15 cellular contexts compared by ENCODE assay signal in the genomic region with DNA sequence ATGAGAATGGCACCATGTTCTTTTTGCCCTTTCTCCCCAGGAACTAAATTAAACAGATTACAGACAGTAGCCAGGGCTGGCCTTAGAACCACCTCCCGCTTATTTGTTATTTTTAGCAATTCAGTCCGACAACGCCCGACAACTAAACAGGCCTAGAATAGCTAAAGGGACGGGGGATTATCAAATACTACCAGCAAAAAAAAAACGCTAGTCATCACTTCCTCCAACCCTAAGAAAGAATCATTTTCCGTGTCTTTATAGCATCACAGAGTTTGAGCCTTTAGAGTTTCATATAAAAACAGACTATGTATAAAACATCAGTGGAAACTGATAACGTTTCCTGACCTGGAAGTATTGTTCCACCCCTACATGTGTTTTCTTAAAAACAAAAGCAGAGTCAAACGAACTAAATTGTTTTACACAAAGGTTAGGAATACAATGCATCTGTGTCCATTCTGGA. TPM values are rescaled to one million over a fixed set of nuclear protein-coding genes. Genes with fewer than 3 reads are reported as not detected.
DNase-seq lines count a peak whose midpoint lies in the region; ATAC-seq, FAIRE-seq and TF ChIP-seq lines count a peak whose summit lies in the region.
"Had no signal": no experiment of that assay in that cellular context is flagged by ENCODE, and none has a peak within 500 bp of the region (broad histone marks: within the 10 kb centered on the region; RNA-seq: fewer than 3 reads in every experiment).

No MANE protein-coding gene starts in this region.

- in situ Hi-C loops in K562 (cut with MboI) = no loop called here
- in situ Hi-C loops in GM23248 (cut with MboI) = no loop called here

- H3K4me2 ChIP-seq in MM.1S (ENCODE audit: low read depth, low read length) (peak overlapping the region; percentile 57), K562 (ENCODE audit: insufficient read depth, low read length) (no peak overlapping the region; the same call in 1 of the 2 replicates), neural progenitor cell (peak overlapping the region; percentile 26), GM23248 (ENCODE audit: unreplicated experiment) (no peak overlapping the region)

- DNase-seq in SIG-M5 treated with dmso at 0.1 percent for 504 hours (lab: John Stamatoyannopoulos, UW; ENCODE audit: unreplicated experiment) (peak; percentile 68), SIG-M5 (lab: John Stamatoyannopoulos, UW) (no peak), MM.1S (peak; percentile 66), K562 (ENCODE audit: extremely low read depth in 1 of 4, low spot score in 3 of 4) (peak in 1 of 4 experiments; percentile 17), neural progenitor cell (ENCODE audit: low spot score) (no peak), esophagus squamous epithelium (lab: John Stamatoyannopoulos, UW) (no peak), sigmoid colon (no peak), GM23248 (no peak)
- DNase-seq: anterior cingulate cortex, Calu3, KBM-7, kidney glomerular epithelial cell, NCI-H2029 treated with DMSO at 0.1 percent for 48 hours had no signal

- CTCF ChIA-PET in K562 (lab: Yijun Ruan, JAX; ENCODE audit: low intra/inter-chr PET ratio) = no interaction called here

- H3K36me3 Mint-ChIP-seq in neural progenitor cell = peaks cover 3% of the 10 kb centered on the region

- H3K27ac ChIP-seq in MM.1S (ENCODE audit: low read length) (peak overlapping the region; percentile 75), K562 (ENCODE audit: extremely low read depth, low read depth, low read length) (peak overlapping the region; percentile 26; the same call in 1 of the 3 replicates), neural progenitor cell (peak overlapping the region; percentile 71), esophagus squamous epithelium (peak overlapping the region in 2 of 4 donors; percentile 29 to 35), sigmoid colon (peak overlapping the region in 1 of 4 donors; percentile 41), GM23248 (no peak overlapping the region)

- no peak for TF ChIP-seq RAD21 in K562 (CRISPR knock-in tag; conservative IDR thresholded peaks at IDR 0.05 in 1 of 2, IDR thresholded peaks at IDR 0.05 in 1 of 2)

- H3K27me3 ChIP-seq in MM.1S (replicated peaks; ENCODE audit: insufficient read depth, low read length) = no peaks in the 10 kb centered on the region
- H3K27me3 ChIP-seq in K562 (ENCODE audit: control insufficient read depth in 2 of 2, insufficient read depth in 2 of 2, low read length in 2 of 2) = no peaks in the 10 kb centered on the region
- no peaks in the 10 kb centered on the region for H3K27me3 ChIP-seq in neural progenitor cell
- no peaks in the 10 kb centered on the region for H3K27me3 ChIP-seq in esophagus squamous epithelium
- H3K27me3 ChIP-seq in sigmoid colon = no peaks in the 10 kb centered on the region
- no peaks in the 10 kb centered on the region for H3K27me3 ChIP-seq in GM23248 (replicated peaks; ENCODE audit: insufficient read depth)
- H3K27me3 ChIP-seq: gastroesophageal sphincter, tibial nerve had no signal

- BruUV-seq in K562 (replicated peaks; lab: Mats Ljungman, UMichigan) = no TSS peak

- H3K4me3 ChIP-seq in MM.1S (ENCODE audit: low read length) (peak overlapping the region; percentile 30; the same call in 1 of the 2 replicates), K562 (no peak overlapping the region), neural progenitor cell (no peak overlapping the region), esophagus squamous epithelium (no peak overlapping the region), sigmoid colon (no peak overlapping the region), GM23248 (no peak overlapping the region)
- H3K4me3 ChIP-seq: gastroesophageal sphincter, tibial nerve had no signal

- H3K9me2 ChIP-seq in MM.1S (replicated peaks; ENCODE audit: insufficient read depth, low read length) = no peaks in the 10 kb centered on the region
- no peaks in the 10 kb centered on the region for H3K9me2 ChIP-seq in GM23248 (ENCODE audit: insufficient read depth)

- peaks cover 2% of the 10 kb centered on the region for H3K27me3 Mint-ChIP-seq in neural progenitor cell (ENCODE audit: insufficient read depth, low read depth)

- intact Hi-C loops in K562 (cut with micrococcal nuclease) (no loop called here), esophagus squamous epithelium (cut with DNase I) (no loop called here), sigmoid colon (cut with DNase I) (no loop called here)

- no peak overlapping the region for H2AFZ ChIP-seq in MM.1S (ENCODE audit: low read length)
- H2AFZ ChIP-seq in K562 (ENCODE audit: low read depth, low read length) = no peak overlapping the region
- no peak overlapping the region for H2AFZ ChIP-seq in neural progenitor cell (replicated peaks)
- no peak overlapping the region for H2AFZ ChIP-seq in GM23248

- H3K9me3 Mint-ChIP-seq in neural progenitor cell = no peaks in the 10 kb centered on the region

- peaks cover 10% of the 10 kb centered on the region for H3K4me1 Mint-ChIP-seq in neural progenitor cell

- H3F3A ChIP-seq in MM.1S (ENCODE audit: insufficient read depth, low read length) (peaks cover 27% of the 10 kb centered on the region), neural progenitor cell (ENCODE audit: low read depth) (peaks cover 29% of the 10 kb centered on the region), GM23248 (ENCODE audit: insufficient read depth) (no peaks in the 10 kb centered on the region)

- H4K20me1 ChIP-seq in MM.1S (ENCODE audit: insufficient read depth, low read length) (no peaks in the 10 kb centered on the region), K562 (replicated peaks; ENCODE audit: control insufficient read depth, insufficient read depth, low read length) (no peaks in the 10 kb centered on the region; the same call in 1 of the 2 replicates), neural progenitor cell (ENCODE audit: low read depth) (peaks cover 20% of the 10 kb centered on the region), GM23248 (ENCODE audit: insufficient read depth) (no peaks in the 10 kb centered on the region)

- TF ChIP-seq CTCF in MM.1S (IDR thresholded peaks at IDR 0.05; ENCODE audit: low read length) (no peak), K562 (IDR thresholded peaks at IDR 0.05 in 2 of 3, conservative IDR thresholded peaks at IDR 0.05 in 1 of 3; ENCODE audit: insufficient read depth in 2 of 3, low read depth in 1 of 3, low read length in 3 of 3) (no peak), neural progenitor cell (IDR thresholded peaks at IDR 0.05) (no peak), esophagus squamous epithelium (IDR thresholded peaks at IDR 0.05) (no peak), sigmoid colon (IDR thresholded peaks at IDR 0.05) (no peak)

- H3K9ac ChIP-seq in MM.1S (ENCODE audit: low read length) = peak overlapping the region; percentile 30; the same call in 1 of the 2 replicates
- peak overlapping the region in 1 of 2 experiments; percentile 24; a peak in 1 of 4 replicates for H3K9ac ChIP-seq in K562 (ENCODE audit: insufficient read depth in 1 of 2, low read depth in 2 of 2, low read length in 2 of 2)
- no peak overlapping the region for H3K9ac ChIP-seq in neural progenitor cell
- H3K9ac ChIP-seq in GM23248 = no peak overlapping the region

- H3K9me3 ChIP-seq in MM.1S (replicated peaks; ENCODE audit: insufficient read depth, low read length) (no peaks in the 10 kb centered on the region), K562 (replicated peaks; ENCODE audit: control insufficient read depth, insufficient read depth, low read depth, low read length) (no peaks in the 10 kb centered on the region), neural progenitor cell (ENCODE audit: low read depth) (no peaks in the 10 kb centered on the region), esophagus squamous epithelium (no peaks in the 10 kb centered on the region), sigmoid colon (no peaks in the 10 kb centered on the region), GM23248 (ENCODE audit: low read depth) (no peaks in the 10 kb centered on the region)
- H3K9me3 ChIP-seq: gastroesophageal sphincter, tibial nerve had no signal

- H3K36me3 ChIP-seq in MM.1S (replicated peaks; ENCODE audit: insufficient read depth, low read length) (no peaks in the 10 kb centered on the region), K562 (ENCODE audit: control insufficient read depth, insufficient read depth, low read length) (peaks cover 6% of the 10 kb centered on the region; the same call in 1 of the 3 replicates), neural progenitor cell (no peaks in the 10 kb centered on the region), esophagus squamous epithelium (peaks cover 0 to 2% (median 0%) of the 10 kb centered on the region in 3 donors), sigmoid colon (no peaks in the 10 kb centered on the region), GM23248 (ENCODE audit: low read depth) (no peaks in the 10 kb centered on the region)
- H3K36me3 ChIP-seq: gastroesophageal sphincter, tibial nerve had no signal

- H3K79me2 ChIP-seq in MM.1S (ENCODE audit: low read length) (peaks cover 25% of the 10 kb centered on the region), K562 (ENCODE audit: control insufficient read depth, insufficient read depth, low read length) (peaks cover 13% of the 10 kb centered on the region; the same call in 1 of the 3 replicates), neural progenitor cell (ENCODE audit: low read depth) (peaks cover 38% of the 10 kb centered on the region), GM23248 (ENCODE audit: insufficient read depth) (peaks cover 50% of the 10 kb centered on the region)

- no peaks in the 10 kb centered on the region for H3K9me1 ChIP-seq in K562 (ENCODE audit: control insufficient read depth, insufficient read depth, low read length)

- peak; percentile 47; the same call in 2 of the 3 replicates for ATAC-seq in K562
- ATAC-seq: gastroesophageal sphincter had no signal

- peak overlapping the region; percentile 28 for H3K27ac Mint-ChIP-seq in neural progenitor cell

- POLR2A ChIA-PET in K562 (lab: Yijun Ruan, JAX) = interaction anchor here (0.8 to 1.4 kb wide), 3 partner anchors 25 to 78 kb away, joined by 3 read pairs; no protein-coding TSS in a partner anchor

- TF ChIP-seq POLR2A in K562 (conservative IDR thresholded peaks at IDR 0.05) = no peak
- no peak for TF ChIP-seq POLR2A in esophagus squamous epithelium (IDR thresholded peaks at IDR 0.05)
- no peak for TF ChIP-seq POLR2A in sigmoid colon (IDR thresholded peaks at IDR 0.05)

- 14% methylated on average over 9 of the region's 9 CpGs for WGBS in K562 (ENCODE audit: insufficient coverage, low coverage, missing lambda C conversion rate)
- WGBS in esophagus squamous epithelium, 2 donors = 58 to 59% methylated on average over 9 of the region's 9 CpGs
- 58 to 71% methylated on average over 9 of the region's 9 CpGs for WGBS in sigmoid colon, 2 donors
- WGBS in GM23248 (ENCODE audit: low coverage in 1 of 2, low lambda C conversion rate in 2 of 2, missing lambda C conversion rate in 2 of 2), 2 experiments = 82 to 83% methylated on average over 9 of the region's 9 CpGs

- H3K4me3 Mint-ChIP-seq in neural progenitor cell = no peak overlapping the region

- TF ChIP-seq EP300 in K562 (IDR thresholded peaks at IDR 0.05; ENCODE audit: low read length) = no peak
- TF ChIP-seq EP300 in sigmoid colon (IDR thresholded peaks at IDR 0.05) = no peak

- H3K4me1 ChIP-seq in MM.1S (ENCODE audit: low read length) (peaks cover 27% of the 10 kb centered on the region), K562 (replicated peaks in 1 of 2; ENCODE audit: control insufficient read depth in 2 of 2, insufficient read depth in 2 of 2, low read length in 2 of 2) (peaks cover 0 to 8% of the 10 kb centered on the region in 2 experiments; a peak in 2 of 5 replicates), neural progenitor cell (peaks cover 26% of the 10 kb centered on the region), esophagus squamous epithelium (peaks cover 0 to 12% (median 0%) of the 10 kb centered on the region in 3 donors), sigmoid colon (peaks cover 0 to 10% (median 6%) of the 10 kb centered on the region in 4 donors), GM23248 (ENCODE audit: insufficient read depth) (no peaks in the 10 kb centered on the region)

- FAIRE-seq in K562 (lab: Jason Lieb, UNC) = peak; percentile 26

RNA-seq across cellular contexts. Expression of gene PFDN1, which starts 35.3 kb away (rescaled TPM):
- total RNA-seq in K562 (2011; cell fraction: chromatin; rRNA removed; ENCODE audit: low replicate concordance) = 29.2 and 32.1 TPM in 2 replicates
- 15.8 and 17.2 TPM in 2 replicates for total RNA-seq in K562 (2011; cell fraction: nucleolus; rRNA removed)
- 16.6 and 29.8 TPM in 2 replicates for total RNA-seq in K562 (2011; cell fraction: nucleoplasm; rRNA removed)
- 45.5 and 51.1 TPM in 2 replicates for total RNA-seq in K562 (2014; rRNA removed)
- total RNA-seq in K562 (2014; rRNA removed; fragmentation: Illumina TruSeq; extraction: Trizol) = 75.7 and 88.5 TPM in 2 replicates
- total RNA-seq in K562 (2015; rRNA removed; fragmentation: Illumina TruSeq; extraction: Trizol) = 71.1 and 79.5 TPM in 2 replicates
- 49.3 and 50.3 TPM in 2 replicates for total RNA-seq in K562 (2021)
- polyA plus RNA-seq in K562 (2011; rRNA removed) = 78.0 and 78.2 TPM in 2 replicates
- polyA plus RNA-seq in K562 (2011; cell fraction: cytosol; rRNA removed) = 89.8 and 92.6 TPM in 2 replicates
- polyA plus RNA-seq in K562 (2011; cell fraction: nucleus; rRNA removed) = 28.5 and 34.0 TPM in 2 replicates
- polyA plus RNA-seq in K562 (2012) = 55.2 and 148 TPM in 2 replicates
- 99.3 and 119 TPM in 2 replicates for polyA plus RNA-seq in K562 (2014; fragmentation: Illumina TruSeq; extraction: Trizol)
- polyA plus RNA-seq in K562 (2014; fragmentation: Nextera tagmentation; extraction: Ambion mirVana) = 100 to 1,000 TPM; 152 to 215 TPM
- polyA plus RNA-seq in K562 (2014; rRNA removed) = 70.9 and 72.6 TPM in 2 replicates
- 81.1 and 111 TPM in 2 replicates for polyA minus RNA-seq in K562 (2011; rRNA and poly(A)+ RNA removed)
- 29.9 and 39.3 TPM in 2 replicates for polyA minus RNA-seq in K562 (2011; cell fraction: cytosol; rRNA and poly(A)+ RNA removed)
- 7.5 and 14.9 TPM in 2 replicates for polyA minus RNA-seq in K562 (2011; cell fraction: nucleus; rRNA and poly(A)+ RNA removed)
- total RNA-seq in neural progenitor cell (ENCODE audit: low replicate concordance) = 79.8 and 84.3 TPM in 2 replicates
- 10 to 100 TPM; 38.1 to 67.5 (median 60.4) TPM for total RNA-seq in esophagus squamous epithelium
- 100 to 1,000 TPM in 3 of 4 donors, 10 to 100 TPM in 1; 88.2 to 159 (median 123) TPM for total RNA-seq in sigmoid colon
- polyA plus RNA-seq in sigmoid colon = 10 to 100 TPM; 61.8 to 85.9 (median 78.4) TPM
- 94.3 and 95.8 TPM in 2 replicates for total RNA-seq in GM23248 (2014; rRNA removed; shearing (Covaris generic))
- polyA plus RNA-seq in GM23248 (2016; fragmentation: Nextera tagmentation; extraction: Ambion mirVana) = 87.0 and 99.9 TPM in 2 replicates

Comparison
In these comparisons a context has a peak if more than half of its experiments do, and no peak if none do; other contexts are left out.
1. DNase-seq: peak in SIG-M5 treated with dmso at 0.1 percent for 504 hours (single experiment) and MM.1S (single experiment); none in SIG-M5 (single experiment), neural progenitor cell (single experiment), esophagus squamous epithelium (single experiment), sigmoid colon (single experiment) and GM23248 (single experiment).
2. H3K4me2 ChIP-seq: peak in MM.1S (single experiment) and neural progenitor cell (single experiment); none in K562 (single experiment) and GM23248 (single experiment).